ENCODE assay signal across 1 cellular context in genomic region chr11:67270256-67271211, GRCh38.
TF ChIP-seq lines count a peak whose summit lies in the region.

No MANE protein-coding gene starts in this region.

TF ChIP-seq in K562, 482 proteins besides CTCF, POLR2A, EP300 and RAD21:
- TF ChIP-seq TRIM28 (IDR thresholded peaks at IDR 0.05) (no peak), RBFOX2 (IDR thresholded peaks at IDR 0.05; ENCODE audit: low read depth, low read length) (peak; percentile 5; the same call in 1 of the 2 replicates), ZNF766 (CRISPR knock-in tag; conservative IDR thresholded peaks at IDR 0.05) (no peak)
TF ChIP-seq in K562: peak in this region for 1.
